13 cellular contexts compared by ENCODE assay signal in the genomic region with DNA sequence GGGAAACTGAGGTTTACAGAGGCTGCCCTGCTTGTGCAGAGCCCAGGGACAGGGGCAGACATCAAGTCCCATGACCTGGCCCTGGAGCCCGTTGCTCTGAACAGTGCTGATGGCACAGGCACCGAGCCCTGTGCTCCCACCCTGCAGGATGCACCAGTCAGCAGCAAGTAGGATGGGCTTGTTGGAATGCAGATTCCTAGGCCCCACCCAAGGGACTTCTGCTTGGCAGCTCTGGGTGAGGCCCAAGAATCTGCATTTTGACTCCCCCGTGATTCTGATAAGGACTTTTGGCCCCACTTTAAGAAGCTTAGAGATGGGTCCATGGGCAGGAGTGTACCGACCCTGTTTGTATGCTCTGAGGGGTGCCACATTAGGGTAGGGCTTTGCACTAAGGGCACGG. TPM values are rescaled to one million over a fixed set of nuclear protein-coding genes. Genes with fewer than 3 reads are reported as not detected.
DNase-seq lines count a peak whose midpoint lies in the region; ATAC-seq, FAIRE-seq and TF ChIP-seq lines count a peak whose summit lies in the region.
"Had no signal": no experiment of that assay in that cellular context is flagged by ENCODE, and none has a peak within 500 bp of the region (broad histone marks: within the 10 kb centered on the region; RNA-seq: fewer than 3 reads in every experiment).

No MANE protein-coding gene starts in this region.

- CTCF ChIA-PET in CD4-positive, alpha-beta memory T cell (lab: Charles Lee; ENCODE audit: partially characterized antibody) = interaction anchor here (0.7 to 2.0 kb wide), 2 partner anchors 25 to 90 kb away, joined by 3 to 8 read pairs; no protein-coding TSS in a partner anchor

- no peaks in the 10 kb centered on the region for H3K27me3 Mint-ChIP-seq in CD4-positive, alpha-beta memory T cell

- no peaks in the 10 kb centered on the region for H3K27me3 ChIP-seq in CD4-positive, alpha-beta memory T cell (ENCODE audit: insufficient read depth, low read length)
- H3K27me3 ChIP-seq in dorsolateral prefrontal cortex = no peaks in the 10 kb centered on the region
- no peaks in the 10 kb centered on the region for H3K27me3 ChIP-seq in sigmoid colon

- no peak for TF ChIP-seq POLR2A in NB4 (IDR thresholded peaks at IDR 0.05; ENCODE audit: extremely low read depth, insufficient read length)
- no peak for TF ChIP-seq POLR2A in sigmoid colon (IDR thresholded peaks at IDR 0.05)

- H3K4me1 Mint-ChIP-seq in CD4-positive, alpha-beta memory T cell = peaks cover 54 to 96% (median 75%) of the 10 kb centered on the region in 4 donors

- peak overlapping the region in 4 of 8 donors; percentile 20 to 61 (median 56) for H3K4me3 Mint-ChIP-seq in CD4-positive, alpha-beta memory T cell
- H3K4me3 Mint-ChIP-seq: nephron progenitor cell had no signal

- peak overlapping the region; percentile 50 for H3K27ac ChIP-seq in CD4-positive, alpha-beta memory T cell (ENCODE audit: low read depth, low read length)
- peak overlapping the region in 42 of 59 donors; percentile 12 to 85 (median 66) for H3K27ac ChIP-seq in dorsolateral prefrontal cortex
- H3K27ac ChIP-seq in sigmoid colon = peak overlapping the region; percentile 35 to 67 (median 58)

- intact Hi-C loops in CD4-positive, alpha-beta memory T cell (cut with micrococcal nuclease) = no loop called here
- intact Hi-C loops in dorsolateral prefrontal cortex (cut with DNase I) = no loop called here
- intact Hi-C loops in sigmoid colon (cut with DNase I) = no loop called here

- H3K9me3 ChIP-seq in CD4-positive, alpha-beta memory T cell (ENCODE audit: control insufficient read depth in 1 of 2, low read length in 2 of 2) = no peaks in the 10 kb centered on the region
- no peaks in the 10 kb centered on the region for H3K9me3 ChIP-seq in sigmoid colon

- TF ChIP-seq EP300 in sigmoid colon (IDR thresholded peaks at IDR 0.05) = no peak

- peaks cover 94% of the 10 kb centered on the region for H3K4me1 ChIP-seq in CD4-positive, alpha-beta memory T cell (ENCODE audit: insufficient read depth, low read length)
- peaks cover 0 to 49% (median 46%) of the 10 kb centered on the region in 4 donors for H3K4me1 ChIP-seq in sigmoid colon

- H3K36me3 Mint-ChIP-seq in CD4-positive, alpha-beta memory T cell = peaks cover 21 to 46% of the 10 kb centered on the region in 2 donors

- ATAC-seq in HG02840 (IDR thresholded peaks at IDR 0.05; ENCODE audit: low FRiP score, unreplicated experiment) = no peak
- ATAC-seq: SK-N-SH treated with all-trans-retinoic acid at 6 μM for 48 hours had no signal

- DNase-seq in CD4-positive, alpha-beta memory T cell = no peak
- DNase-seq in NB4 (ENCODE audit: low read depth) = peak; percentile 71
- no peak for DNase-seq in dorsolateral prefrontal cortex
- no peak for DNase-seq in sigmoid colon
- DNase-seq in NCI-H345 (lab: John Stamatoyannopoulos, UW) = no peak
- no peak for DNase-seq in frontal cortex (ENCODE audit: low spot score in 2 of 2)
- no peak for DNase-seq in NCI-H446 treated with DMSO at 0.1 percent for 48 hours (lab: John Stamatoyannopoulos, UW)
- DNase-seq: NCI-H1436 treated with DMSO at 0.1 percent for 48 hours, nephron progenitor cell had no signal

- H3K36me3 ChIP-seq in CD4-positive, alpha-beta memory T cell (ENCODE audit: insufficient read depth, low read length) = peaks cover 39% of the 10 kb centered on the region
- peaks cover 9 to 47% (median 30%) of the 10 kb centered on the region in 4 donors for H3K36me3 ChIP-seq in sigmoid colon

- peak overlapping the region; percentile 60 to 90 (median 78) for H3K27ac Mint-ChIP-seq in CD4-positive, alpha-beta memory T cell
- H3K27ac Mint-ChIP-seq: nephron progenitor cell had no signal

- TF ChIP-seq CTCF in NB4 (IDR thresholded peaks at IDR 0.05; ENCODE audit: low read depth, low read length) (no peak), dorsolateral prefrontal cortex (IDR thresholded peaks at IDR 0.05 in 54 of 56, conservative IDR thresholded peaks at IDR 0.05 in 2 of 56; ENCODE audit: low read depth in 1 of 56, partially characterized antibody in 56 of 56) (no peak), sigmoid colon (IDR thresholded peaks at IDR 0.05) (no peak)

- WGBS in sigmoid colon, 2 donors = 77 to 79% methylated on average over 5 of the region's 5 CpGs

- no peaks in the 10 kb centered on the region for H3K9me3 Mint-ChIP-seq in CD4-positive, alpha-beta memory T cell
- H3K9me3 Mint-ChIP-seq: nephron progenitor cell had no signal

- H3K4me3 ChIP-seq in CD4-positive, alpha-beta memory T cell (ENCODE audit: low read length in 2 of 2) = no peak overlapping the region
- H3K4me3 ChIP-seq in NB4 (ENCODE audit: low read depth, low read length) (no peak overlapping the region), dorsolateral prefrontal cortex (no peak overlapping the region), sigmoid colon (no peak overlapping the region)

- POLR2A ChIA-PET in CD4-positive, alpha-beta memory T cell (lab: Charles Lee; ENCODE audit: partially characterized antibody) = interaction anchor here (0.6 to 7.0 kb wide), 7 partner anchors 9 to 560 kb away, joined by 3 to 63 read pairs (median 5); a partner anchor contains a TSS

- FAIRE-seq in frontal cortex (lab: Jason Lieb, UNC) = no peak
- FAIRE-seq: D721Med, H1 had no signal

RNA-seq across cellular contexts. Expression of a gene that starts 23.3 kb away (rescaled TPM):
- total RNA-seq in CD4-positive, alpha-beta memory T cell = 100 to 1,000 TPM; 120 to 122 TPM
- 10 to 100 TPM; 32.1 to 65.3 TPM for polyA plus RNA-seq in CD4-positive, alpha-beta memory T cell
- 100 to 1,000 TPM in 14 of 120 experiments, 10 to 100 TPM in 106; 54.6 to 125 (median 90.0) TPM for total RNA-seq in dorsolateral prefrontal cortex
- 10 to 100 TPM; 27.6 to 64.8 (median 42.2) TPM for total RNA-seq in sigmoid colon
- polyA plus RNA-seq in sigmoid colon = 100 to 1,000 TPM; 122 to 205 (median 182) TPM
- 44.0 TPM for total RNA-seq in frontal cortex

RNA-seq across cellular contexts. Expression of a gene that starts 39.6 kb away (rescaled TPM):
- total RNA-seq in CD4-positive, alpha-beta memory T cell = 1,000 to 10,000 TPM; 1,511 to 1,572 TPM
- polyA plus RNA-seq in CD4-positive, alpha-beta memory T cell = 1,000 to 10,000 TPM in 1 of 2 donors, 100 to 1,000 TPM in 1; 728 to 1,314 TPM
- total RNA-seq in dorsolateral prefrontal cortex (100 to 1,000 TPM; 239 to 571 (median 364) TPM), sigmoid colon (1,000 to 10,000 TPM; 1,692 to 2,841 (median 2,464) TPM), frontal cortex (1,517 TPM)
- polyA plus RNA-seq in sigmoid colon = 1,000 to 10,000 TPM; 2,289 to 3,780 (median 2,728) TPM
